Comparison of ENCODE assay signal across 13 cellular contexts in genomic region chr15:55256281-55257013, GRCh38. TPM values are rescaled to one million over a fixed set of nuclear protein-coding genes. Genes with fewer than 3 reads are reported as not detected.
DNase-seq lines count a peak whose midpoint lies in the region; ATAC-seq and TF ChIP-seq lines count a peak whose summit lies in the region.
"Had no signal": no experiment of that assay in that cellular context is flagged by ENCODE, and none has a peak within 500 bp of the region (broad histone marks: within the 10 kb centered on the region; RNA-seq: fewer than 3 reads in every experiment).

No MANE protein-coding gene starts in this region.

- dilution Hi-C loops in mammary epithelial cell (cut with HindIII; ENCODE audit: low sequenced_read_pairs): no loop called here

- intact Hi-C loops in mammary epithelial cell (cut with micrococcal nuclease) (no loop called here), breast epithelium (cut with DNase I; ENCODE audit: low total_unique reads) (no loop called here), vagina (cut with DNase I) (no loop called here), OCI-LY7 (cut with micrococcal nuclease; ENCODE audit: unreplicated experiment) (no loop called here)

- ATAC-seq in T-cell (replicated peaks in 1 of 4): peak in 2 of 4 experiments; percentile 18

- H3K27ac Mint-ChIP-seq in T-cell: peak overlapping the region; percentile 92 to 97
- H3K27ac Mint-ChIP-seq: type B pancreatic cell had no signal

- H3K79me2 ChIP-seq in mammary epithelial cell (ENCODE audit: insufficient read depth, low read length) (peaks cover 5% of the 10 kb centered on the region), OCI-LY7 (ENCODE audit: insufficient read depth, low read depth, low read length) (no peaks in the 10 kb centered on the region)

- H3K36me3 ChIP-seq in mammary epithelial cell (ENCODE audit: insufficient read depth, low read length) (no peaks in the 10 kb centered on the region), breast epithelium (no peaks in the 10 kb centered on the region), vagina (no peaks in the 10 kb centered on the region), OCI-LY7 (ENCODE audit: insufficient read depth, low read length) (no peaks in the 10 kb centered on the region)

- H3K27me3 ChIP-seq in mammary epithelial cell (ENCODE audit: insufficient read depth, low read length): no peaks in the 10 kb centered on the region
- H3K27me3 ChIP-seq in breast epithelium: no peaks in the 10 kb centered on the region
- H3K27me3 ChIP-seq in vagina: no peaks in the 10 kb centered on the region

- no peak overlapping the region for H2AFZ ChIP-seq in mammary epithelial cell (ENCODE audit: low read depth, low read length)
- H2AFZ ChIP-seq in OCI-LY7 (ENCODE audit: low read length): no peak overlapping the region

- H3K4me2 ChIP-seq in mammary epithelial cell (ENCODE audit: insufficient read depth, low read depth, low read length): no peak overlapping the region
- no peak overlapping the region for H3K4me2 ChIP-seq in OCI-LY7 (ENCODE audit: low read length)

- TF ChIP-seq POLR2A in breast epithelium (IDR thresholded peaks at IDR 0.05) (no peak), vagina (IDR thresholded peaks at IDR 0.05) (no peak)

- no peaks in the 10 kb centered on the region for H4K20me1 ChIP-seq in mammary epithelial cell (ENCODE audit: insufficient read depth, low read length)
- H4K20me1 ChIP-seq in OCI-LY7 (ENCODE audit: insufficient read depth, low read length): no peaks in the 10 kb centered on the region

- POLR2A ChIA-PET in T-cell (lab: Charles Lee) (no interaction called here), OCI-LY7 (lab: Charles Lee) (no interaction called here)

- H3K4me1 Mint-ChIP-seq in T-cell: peaks cover 65 to 72% (median 68%) of the 10 kb centered on the region in 3 donors

- H3K27ac ChIP-seq in mammary epithelial cell (ENCODE audit: insufficient read depth, low read depth, low read length) (no peak overlapping the region), breast epithelium (no peak overlapping the region), vagina (peak overlapping the region; percentile 7), OCI-LY7 (ENCODE audit: low read depth, low read length, poor library complexity, severe bottlenecking) (no peak overlapping the region), caudate nucleus (ENCODE audit: low read depth, low read length) (no peak overlapping the region)

- BruUV-seq in mammary epithelial cell (replicated peaks; lab: Mats Ljungman, UMichigan) (no TSS peak), OCI-LY7 (replicated peaks; lab: Mats Ljungman, UMichigan) (no TSS peak)

- TF ChIP-seq CTCF in mammary epithelial cell (conservative IDR thresholded peaks at IDR 0.05 in 1 of 2, IDR thresholded peaks at IDR 0.05 in 1 of 2; ENCODE audit: extremely low read depth in 1 of 2, insufficient read depth in 1 of 2, low read depth in 1 of 2, low read length in 2 of 2) (peak in 1 of 2 donors; percentile 5), breast epithelium (IDR thresholded peaks at IDR 0.05) (no peak), fibroblast of mammary gland (conservative IDR thresholded peaks at IDR 0.05; ENCODE audit: control insufficient read depth, insufficient read depth, low read depth, low read length) (no peak), vagina (IDR thresholded peaks at IDR 0.05) (no peak), OCI-LY7 (conservative IDR thresholded peaks at IDR 0.05; ENCODE audit: low read length) (no peak)

- H3K4me3 ChIP-seq in mammary epithelial cell (replicated peaks in 1 of 3; ENCODE audit: insufficient read depth in 1 of 3, low read depth in 2 of 3, low read length in 3 of 3): no peak overlapping the region
- H3K4me3 ChIP-seq in breast epithelium: no peak overlapping the region
- no peak overlapping the region for H3K4me3 ChIP-seq in fibroblast of mammary gland (ENCODE audit: control insufficient read depth, low read depth, low read length)
- no peak overlapping the region for H3K4me3 ChIP-seq in vagina
- H3K4me3 ChIP-seq in OCI-LY7 (ENCODE audit: low read depth, low read length, poor library complexity, severe bottlenecking): no peak overlapping the region

- DNase-seq in mammary epithelial cell: peak; percentile 39
- no peak for DNase-seq in breast epithelium (ENCODE audit: low spot score in 2 of 2)
- no peak for DNase-seq in T-cell
- peak; percentile 25 for DNase-seq in fibroblast of mammary gland (ENCODE audit: low read depth)
- no peak for DNase-seq in vagina (ENCODE audit: extremely low spot score in 2 of 2)
- no peak for DNase-seq in ecto neural progenitor cell (ENCODE audit: low spot score)
- no peak for DNase-seq in OCI-LY7 (ENCODE audit: low spot score)
- no peak for DNase-seq in caudate nucleus (lab: John Stamatoyannopoulos, UW)
- DNase-seq: activated CD4-positive, CD25-positive, alpha-beta regulatory T cell treated with anti-CD3 and anti-CD28 coated beads, Interleukin-2, amount 50 U/mL, for 72 hours; kidney glomerular epithelial cell; NCI-H2081 treated with DMSO at 0.1 percent for 48 hours; posterior cingulate gyrus had no signal

- 80% methylated on average over 4 of the region's 4 CpGs for WGBS in mammary epithelial cell (ENCODE audit: low coverage, missing lambda C conversion rate)

- no peaks in the 10 kb centered on the region for H3K27me3 Mint-ChIP-seq in T-cell
- H3K27me3 Mint-ChIP-seq: type B pancreatic cell had no signal

- in situ Hi-C loops in mammary epithelial cell (cut with MboI; ENCODE audit: low sequenced_read_pairs in 2 of 2): no loop called here

- H3K9me3 ChIP-seq in mammary epithelial cell (replicated peaks; ENCODE audit: insufficient read depth, low read length): no peaks in the 10 kb centered on the region
- H3K9me3 ChIP-seq in breast epithelium: no peaks in the 10 kb centered on the region
- no peaks in the 10 kb centered on the region for H3K9me3 ChIP-seq in vagina
- H3K9me3 ChIP-seq in OCI-LY7 (ENCODE audit: low read length): no peaks in the 10 kb centered on the region

- CTCF ChIA-PET in mammary epithelial cell (lab: Charles Lee; ENCODE audit: low non-redundant PET) (no interaction called here), T-cell (lab: Charles Lee) (interaction anchor here (0.6 to 2.5 kb wide), 6 partner anchors 10 to 39 kb away, joined by 3 to 7 read pairs (median 4); no protein-coding TSS in a partner anchor), OCI-LY7 (lab: Charles Lee; ENCODE audit: unreplicated experiment) (no interaction called here)

- no peaks in the 10 kb centered on the region for H3K9me2 ChIP-seq in OCI-LY7 (ENCODE audit: insufficient read depth, low read length)

- H3K9ac ChIP-seq in mammary epithelial cell (ENCODE audit: insufficient read depth, low read length): no peak overlapping the region

- H3K4me1 ChIP-seq in mammary epithelial cell (ENCODE audit: insufficient read depth, low read length): peaks cover 33% of the 10 kb centered on the region
- H3K4me1 ChIP-seq in breast epithelium: no peaks in the 10 kb centered on the region
- peaks cover 51% of the 10 kb centered on the region for H3K4me1 ChIP-seq in vagina
- no peaks in the 10 kb centered on the region for H3K4me1 ChIP-seq in OCI-LY7 (ENCODE audit: insufficient read depth, low read length, poor library complexity, severe bottlenecking)

- H3K36me3 Mint-ChIP-seq in T-cell: peaks cover 11% of the 10 kb centered on the region

- peak overlapping the region; percentile 80 to 86 (median 81) for H3K4me3 Mint-ChIP-seq in T-cell
- H3K4me3 Mint-ChIP-seq: type B pancreatic cell had no signal

- no peaks in the 10 kb centered on the region for H3K9me3 Mint-ChIP-seq in T-cell
- H3K9me3 Mint-ChIP-seq: type B pancreatic cell had no signal

RNA-seq across cellular contexts. Expression of gene RAB27A, which starts 33.2 kb away (rescaled TPM):
- total RNA-seq in mammary epithelial cell: 10 to 100 TPM; 14.7 to 25.9 TPM
- polyA plus RNA-seq in mammary epithelial cell: 19.5 TPM
- polyA minus RNA-seq in mammary epithelial cell: 30.4 TPM
- 10 to 100 TPM in 2 of 3 donors, 1 to 10 TPM in 1; 7.4 to 21.3 (median 18.3) TPM for total RNA-seq in breast epithelium
- total RNA-seq in T-cell: 10 to 100 TPM; 29.7 to 47.2 (median 35.2) TPM
- 29.5 TPM for total RNA-seq in vagina
- total RNA-seq in OCI-LY7 (2014; rRNA removed; shearing (Covaris generic)): 4.5 and 6.0 TPM in 2 replicates
- total RNA-seq in OCI-LY7 (2022): 21.7 and 22.4 TPM in 2 replicates

RNA-seq across cellular contexts. Expression of gene RSL24D1, which starts 59.7 kb away (rescaled TPM):
- 100 to 1,000 TPM in 1 of 2 donors, 10 to 100 TPM in 1; 94.7 to 114 TPM for total RNA-seq in mammary epithelial cell
- 36.4 TPM for polyA plus RNA-seq in mammary epithelial cell
- 33.3 TPM for polyA minus RNA-seq in mammary epithelial cell
- 10 to 100 TPM; 66.4 to 97.9 (median 92.4) TPM for total RNA-seq in breast epithelium
- total RNA-seq in T-cell: 100 to 1,000 TPM in 3 of 5 donors, 10 to 100 TPM in 2; 88.9 to 133 (median 108) TPM
- 51.1 TPM for total RNA-seq in vagina
- total RNA-seq in OCI-LY7 (2014; rRNA removed; shearing (Covaris generic)): 117 and 118 TPM in 2 replicates
- total RNA-seq in OCI-LY7 (2022): 145 and 163 TPM in 2 replicates

Comparison
In these comparisons a context has a peak if more than half of its experiments do, and no peak if none do; other contexts are left out.
1. DNase-seq: peak in mammary epithelial cell (single experiment) and fibroblast of mammary gland (single experiment); none in breast epithelium (0 of 2), T-cell (0 of 34), vagina (0 of 2), ecto neural progenitor cell (single experiment), OCI-LY7 (single experiment) and caudate nucleus (0 of 61).
2. CTCF ChIA-PET loops: an anchor here in T-cell (0.6 to 2.5 kb wide); none called in mammary epithelial cell and OCI-LY7.